8 cellular contexts compared by ENCODE assay signal in the genomic region with DNA sequence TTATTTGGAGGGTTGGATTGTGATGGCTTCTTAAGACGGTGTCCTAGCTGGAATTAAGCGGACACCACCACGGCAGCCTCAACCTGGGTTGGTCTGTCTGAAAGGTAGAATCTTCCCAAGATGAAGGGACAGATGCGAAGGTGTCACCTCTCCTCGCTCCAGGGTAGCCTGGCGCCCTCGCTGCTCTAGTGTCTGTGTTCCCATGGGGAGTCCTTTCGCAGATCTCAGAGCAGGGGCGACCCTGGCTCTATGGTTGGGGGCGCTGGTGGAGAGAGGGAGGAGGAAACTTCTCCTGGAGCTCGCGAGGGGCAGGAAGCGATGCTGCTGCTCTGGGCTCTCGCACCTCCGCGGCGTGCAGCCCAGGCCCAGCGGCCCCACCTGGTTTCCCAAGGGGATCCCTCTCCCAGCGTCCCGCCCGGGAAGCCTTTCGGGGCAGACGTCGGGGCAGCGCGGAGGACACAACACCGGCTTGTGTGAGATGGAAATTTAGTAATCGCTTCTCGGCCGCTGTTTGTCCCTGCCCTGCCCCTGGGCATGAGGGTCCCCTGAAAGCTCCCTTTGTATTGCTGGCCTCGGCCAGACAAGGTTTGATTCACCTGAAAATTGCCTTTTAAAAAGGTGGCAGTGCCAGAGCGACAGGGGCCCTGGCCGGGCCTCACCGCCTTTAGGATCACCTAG. TPM values are rescaled to one million over a fixed set of nuclear protein-coding genes. Genes with fewer than 3 reads are reported as not detected.
DNase-seq lines count a peak whose midpoint lies in the region; ATAC-seq and TF ChIP-seq lines count a peak whose summit lies in the region.

No MANE protein-coding gene starts in this region.

- H2AFZ ChIP-seq in GM23248 = peak overlapping the region; percentile 81

- DNase-seq in GM23248 (no peak), left lung (peak; percentile 33 to 70), upper lobe of right lung (peak; percentile 68), GF-D8 (lab: John Stamatoyannopoulos, UW) (no peak), DMS153 treated with DMSO at 0.1 percent for 48 hours (lab: John Stamatoyannopoulos, UW; ENCODE audit: unreplicated experiment) (no peak), DMS153 (lab: John Stamatoyannopoulos, UW) (no peak)
- peak; percentile 22 to 33 for DNase-seq in activated T-cell treated with anti-CD3 and anti-CD28 coated beads, Interleukin-2, amount 50 U/mL, for 48 hours

- H3K9me2 ChIP-seq in GM23248 (ENCODE audit: insufficient read depth) = no peaks in the 10 kb centered on the region

- peak; percentile 12 for ATAC-seq in left lung
- ATAC-seq in upper lobe of right lung = no peak

- H3K9me3 ChIP-seq in GM23248 (ENCODE audit: low read depth) (no peaks in the 10 kb centered on the region), left lung (no peaks in the 10 kb centered on the region), upper lobe of right lung (no peaks in the 10 kb centered on the region)

- peak overlapping the region; percentile 99 for H3K4me2 ChIP-seq in GM23248 (ENCODE audit: unreplicated experiment)

- H3K27me3 ChIP-seq in GM23248 (replicated peaks; ENCODE audit: insufficient read depth) = no peaks in the 10 kb centered on the region
- peaks cover 27 to 85% of the 10 kb centered on the region in 2 donors for H3K27me3 ChIP-seq in left lung
- peaks cover 33% of the 10 kb centered on the region for H3K27me3 ChIP-seq in upper lobe of right lung

- H3K4me3 ChIP-seq in GM08714 (ENCODE audit: low read length) = peak overlapping the region; percentile 46; the same call in 1 of the 2 replicates
- H3K4me3 ChIP-seq in GM23248 = peak overlapping the region; percentile 77
- peak overlapping the region; percentile 40 to 44 for H3K4me3 ChIP-seq in left lung
- peak overlapping the region; percentile 57 for H3K4me3 ChIP-seq in upper lobe of right lung

- H4K20me1 ChIP-seq in GM23248 (ENCODE audit: insufficient read depth) = no peaks in the 10 kb centered on the region

- H3K27ac ChIP-seq in GM23248 = no peak overlapping the region
- no peak overlapping the region for H3K27ac ChIP-seq in left lung
- H3K27ac ChIP-seq in upper lobe of right lung = no peak overlapping the region

- H3F3A ChIP-seq in GM23248 (ENCODE audit: insufficient read depth) = peaks cover 11% of the 10 kb centered on the region; the same call in 1 of the 2 replicates

- no peak for TF ChIP-seq CTCF in left lung (IDR thresholded peaks at IDR 0.05)
- TF ChIP-seq CTCF in upper lobe of right lung (IDR thresholded peaks at IDR 0.05) = no peak

- in situ Hi-C loops in GM23248 (cut with MboI) = loop anchor here (25.0 kb wide), 1 partner anchor 1083 kb away; no protein-coding TSS in a partner anchor

- no peaks in the 10 kb centered on the region for H3K79me2 ChIP-seq in GM23248 (ENCODE audit: insufficient read depth)

- peak overlapping the region; percentile 35; the same call in 1 of the 2 replicates for H3K9ac ChIP-seq in GM23248

- WGBS in GM23248 (ENCODE audit: low coverage in 1 of 2, low lambda C conversion rate in 2 of 2, missing lambda C conversion rate in 2 of 2), 2 experiments = 31 to 34% methylated on average over 32 to 33 of the region's 34 CpGs

- intact Hi-C loops in left lung (cut with DNase I) = no loop called here
- intact Hi-C loops in upper lobe of right lung (cut with DNase I) = no loop called here

- H3K36me3 ChIP-seq in GM23248 (ENCODE audit: low read depth) = no peaks in the 10 kb centered on the region
- no peaks in the 10 kb centered on the region for H3K36me3 ChIP-seq in left lung
- no peaks in the 10 kb centered on the region for H3K36me3 ChIP-seq in upper lobe of right lung

- H3K4me1 ChIP-seq in GM23248 (ENCODE audit: insufficient read depth) = peaks cover 12% of the 10 kb centered on the region
- peaks cover 16 to 31% of the 10 kb centered on the region in 2 donors for H3K4me1 ChIP-seq in left lung
- peaks cover 29% of the 10 kb centered on the region for H3K4me1 ChIP-seq in upper lobe of right lung

RNA-seq across cellular contexts. Expression of a gene that starts 1.8 kb away (rescaled TPM):
- 0.13 and 1.4 TPM in 2 replicates for total RNA-seq in GM23248 (2014; rRNA removed; shearing (Covaris generic))
- 2.9 and 4.1 TPM in 2 replicates for polyA plus RNA-seq in GM23248 (2016; fragmentation: Nextera tagmentation; extraction: Ambion mirVana)
- 10 to 100 TPM in 1 of 2 donors, 1 to 10 TPM in 1; 4.9 to 12.9 TPM for total RNA-seq in left lung
- total RNA-seq in upper lobe of right lung = 6.2 TPM

Comparison
In these comparisons a context has a peak if more than half of its experiments do, and no peak if none do; other contexts are left out.
1. DNase-seq: peak in activated T-cell treated with anti-CD3 and anti-CD28 coated beads, Interleukin-2, amount 50 U/mL, for 48 hours (2 of 2), left lung (2 of 2) and upper lobe of right lung (single experiment); none in GM23248 (single experiment), GF-D8 (single experiment), DMS153 treated with DMSO at 0.1 percent for 48 hours (single experiment) and DMS153 (single experiment).
2. Peak in every context shown above with its lines, with median percentiles within 50 percentile points of each other: H3K4me3 ChIP-seq.